ENCODE assay signal across 18 cellular contexts in genomic region chr1:114320586-114320985, GRCh38.
DNase-seq lines count a peak whose midpoint lies in the region; ATAC-seq, FAIRE-seq and TF ChIP-seq lines count a peak whose summit lies in the region.
"Had no signal": no experiment of that assay in that cellular context is flagged by ENCODE, and none has a peak within 500 bp of the region (broad histone marks: within the 10 kb centered on the region; RNA-seq: fewer than 3 reads in every experiment).

No MANE protein-coding gene starts in this region.

- H3K27me3 ChIP-seq in MG63 (no peaks in the 10 kb centered on the region), bronchial epithelial cell (ENCODE audit: control insufficient read depth, insufficient read depth, low read length) (no peaks in the 10 kb centered on the region), heart right ventricle (peaks cover 0 to 4% (median 0%) of the 10 kb centered on the region in 7 donors)
- H3K27me3 ChIP-seq: BLaER1, tibial nerve had no signal

- peak; percentile 82 for DNase-seq in AG20443 (ENCODE audit: low spot score)
- DNase-seq in MG63: peak; percentile 23
- peak; percentile 87 for DNase-seq in bronchial epithelial cell (ENCODE audit: low read depth)
- DNase-seq in kidney tubule cell (ENCODE audit: low spot score): peak; percentile 85
- DNase-seq in DMS53 (lab: John Stamatoyannopoulos, UW): no peak
- no peak for DNase-seq in heart right ventricle
- DNase-seq: activated naive CD8-positive, alpha-beta T cell treated with anti-CD3 and anti-CD28 coated beads, Interleukin-2, amount 50 U/mL, for 24 hours; DND-41; glutamatergic neuron; left cardiac atrium; NCI-H446 treated with DMSO at 0.1 percent for 48 hours; PC-9; posterior cingulate gyrus; stimulated activated CD4-positive, alpha-beta T cell treated with anti-CD3 and anti-CD28 coated beads, Interleukin-15, amount 100 ng/mL, for 24 hours had no signal

- no peak overlapping the region for H3K4me3 ChIP-seq in MG63
- no peak overlapping the region for H3K4me3 ChIP-seq in bronchial epithelial cell (ENCODE audit: low read depth, low read length)
- no peak overlapping the region for H3K4me3 ChIP-seq in heart right ventricle
- H3K4me3 ChIP-seq: BLaER1, PC-9, tibial nerve had no signal

- no peaks in the 10 kb centered on the region for H3K36me3 ChIP-seq in MG63
- H3K36me3 ChIP-seq in bronchial epithelial cell (ENCODE audit: control insufficient read depth, insufficient read depth, low read length): no peaks in the 10 kb centered on the region
- no peaks in the 10 kb centered on the region for H3K36me3 ChIP-seq in heart right ventricle
- H3K36me3 ChIP-seq: BLaER1, tibial nerve had no signal

- intact Hi-C loops in heart right ventricle (cut with DNase I): no loop called here

- no peaks in the 10 kb centered on the region for H3K4me1 ChIP-seq in heart right ventricle
- H3K4me1 ChIP-seq: BLaER1, tibial nerve had no signal

- TF ChIP-seq CTCF in bronchial epithelial cell (IDR thresholded peaks at IDR 0.05; ENCODE audit: insufficient read depth, low read length, severe bottlenecking) (no peak), heart right ventricle (IDR thresholded peaks at IDR 0.05) (no peak)

- ATAC-seq in GM21367 (IDR thresholded peaks at IDR 0.05; ENCODE audit: unreplicated experiment) (no peak), heart right ventricle (no peak), GM18519 (IDR thresholded peaks at IDR 0.05; ENCODE audit: low FRiP score, unreplicated experiment) (no peak)
- ATAC-seq: activated naive CD8-positive, alpha-beta T cell treated with anti-CD3 and anti-CD28 coated beads, Interleukin-2, amount 50 U/mL, for 24 hours had no signal

- no peak overlapping the region for H3K27ac ChIP-seq in heart right ventricle
- H3K27ac ChIP-seq: BLaER1, PC-9, tibial nerve had no signal

- FAIRE-seq in bronchial epithelial cell (lab: Jason Lieb, UNC): no peak

- H3K9me3 ChIP-seq in MG63 (no peaks in the 10 kb centered on the region; the same call in 1 of the 2 replicates), heart right ventricle (peaks cover 0 to 1% (median 0%) of the 10 kb centered on the region in 11 donors)
- H3K9me3 ChIP-seq: BLaER1, tibial nerve had no signal

Comparison
In these comparisons a context has a peak if more than half of its experiments do, and no peak if none do; other contexts are left out.
1. DNase-seq: peak in AG20443 (single experiment), MG63 (single experiment), bronchial epithelial cell (single experiment) and kidney tubule cell (single experiment); none in DMS53 (single experiment) and heart right ventricle (0 of 2).